9 cellular contexts compared by ENCODE assay signal in the genomic region with DNA sequence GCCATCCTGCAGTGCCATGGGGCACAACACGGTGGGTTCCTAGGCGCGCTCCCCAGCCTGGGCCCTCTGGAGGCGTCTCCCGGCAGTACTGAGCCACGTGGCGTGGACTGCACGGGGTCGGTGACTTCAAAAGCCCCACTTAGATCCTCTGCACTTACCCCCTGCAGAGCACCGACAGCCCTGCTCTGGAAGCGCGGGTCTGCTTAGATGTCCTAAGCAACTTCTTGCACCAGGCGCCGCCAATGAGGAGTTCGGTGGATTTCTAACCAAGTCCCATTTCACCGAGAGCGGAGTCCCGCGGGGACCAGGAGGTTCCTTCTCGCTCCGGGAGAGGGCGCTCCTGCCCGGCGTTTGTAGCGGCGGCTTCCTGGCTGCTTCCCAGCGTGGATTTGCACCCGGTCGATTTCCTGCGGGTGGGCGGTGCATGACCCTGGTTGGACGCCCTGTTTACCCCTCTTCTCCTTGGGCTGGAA. TPM values are rescaled to one million over a fixed set of nuclear protein-coding genes. Genes with fewer than 3 reads are reported as not detected.
DNase-seq lines count a peak whose midpoint lies in the region; ATAC-seq and TF ChIP-seq lines count a peak whose summit lies in the region.
"Had no signal": no experiment of that assay in that cellular context is flagged by ENCODE, and none has a peak within 500 bp of the region (broad histone marks: within the 10 kb centered on the region; RNA-seq: fewer than 3 reads in every experiment).

No MANE protein-coding gene starts in this region.

- H2BK12ac ChIP-seq in mesenchymal stem cell (ENCODE audit: low read length in 2 of 2) = no peak overlapping the region

- no peak overlapping the region for H2AK5ac ChIP-seq in mesenchymal stem cell (ENCODE audit: low read length, severe bottlenecking)

- 0 to 36% methylated on average over 1 to 31 of the region's 32 CpGs for WGBS in transverse colon (ENCODE audit: low coverage in 1 of 2), 2 donors
- WGBS in mesenchymal stem cell = 11% methylated on average over 29 of the region's 32 CpGs

- H3K4me2 ChIP-seq in mesenchymal stem cell (ENCODE audit: low read length, poor library complexity, severe bottlenecking) = no peak overlapping the region

- H3K14ac ChIP-seq in mesenchymal stem cell (ENCODE audit: low read length in 2 of 2) = no peak overlapping the region

- H3K36me3 ChIP-seq in iPS-20b (ENCODE audit: insufficient read depth, low read depth, low read length) = no peaks in the 10 kb centered on the region
- H3K36me3 ChIP-seq in transverse colon = no peaks in the 10 kb centered on the region
- no peaks in the 10 kb centered on the region for H3K36me3 ChIP-seq in mesenchymal stem cell (ENCODE audit: control insufficient read depth in 1 of 2, insufficient read depth in 2 of 2, low read depth in 1 of 2, low read length in 2 of 2)

- H3K4me1 ChIP-seq in iPS-20b (ENCODE audit: insufficient read depth, low read length) (no peaks in the 10 kb centered on the region), transverse colon (peaks cover 0 to 5% (median 2%) of the 10 kb centered on the region in 4 donors), mesenchymal stem cell (ENCODE audit: control insufficient read depth, insufficient read depth, low read depth, low read length) (no peaks in the 10 kb centered on the region)

- H3K4me3 ChIP-seq in iPS-20b (ENCODE audit: low read length) = peak overlapping the region; percentile 21; the same call in 1 of the 2 replicates
- H3K4me3 ChIP-seq in transverse colon = no peak overlapping the region
- no peak overlapping the region for H3K4me3 ChIP-seq in mesenchymal stem cell (ENCODE audit: insufficient read depth in 1 of 2, low read depth in 1 of 2, low read length in 2 of 2)

- H3K27me3 Mint-ChIP-seq in activated naive CD8-positive, alpha-beta T cell treated with anti-CD3 and anti-CD28 coated beads, Interleukin-2, amount 50 U/mL, for 24 hours = peaks cover 26% of the 10 kb centered on the region

- H2BK120ac ChIP-seq in mesenchymal stem cell (ENCODE audit: low read depth, low read length) = no peak overlapping the region

- H2BK15ac ChIP-seq in mesenchymal stem cell (ENCODE audit: low read depth, poor library complexity, severe bottlenecking) = no peak overlapping the region

- H3K23ac ChIP-seq in mesenchymal stem cell (ENCODE audit: low read length in 2 of 2) = no peak overlapping the region

- no peak overlapping the region for H4K8ac ChIP-seq in mesenchymal stem cell (ENCODE audit: low read length)

- no peak for TF ChIP-seq EP300 in transverse colon (IDR thresholded peaks at IDR 0.05; ENCODE audit: low read depth)

- TF ChIP-seq POLR2A in transverse colon (IDR thresholded peaks at IDR 0.05) = no peak

- no peak overlapping the region for H3K4me3 Mint-ChIP-seq in activated naive CD8-positive, alpha-beta T cell treated with anti-CD3 and anti-CD28 coated beads, Interleukin-2, amount 50 U/mL, for 24 hours
- H3K4me3 Mint-ChIP-seq: T-helper 1 cell treated with Interleukin-12 subunit alpha and Interleukin-12 subunit beta and Interleukin-4 antibody, amounts not matched to agents 30 μg/mL and 1 μg/mL, for 36 hours had no signal

- in situ Hi-C loops in transverse colon (cut with MboI; ENCODE audit: low pct_ligation_motif_present in 1 of 4, low pct_unique_long_range_greater_than_20kb in 1 of 4, low sequenced_read_pairs in 3 of 4) = no loop called here

- no peak overlapping the region for H4K91ac ChIP-seq in mesenchymal stem cell (ENCODE audit: low read length)

- no peak overlapping the region for H3K18ac ChIP-seq in mesenchymal stem cell (ENCODE audit: low read depth in 1 of 2, low read length in 2 of 2)

- intact Hi-C loops in left cardiac atrium (cut with DNase I) = no loop called here
- intact Hi-C loops in left ventricle myocardium superior (cut with micrococcal nuclease) = no loop called here
- intact Hi-C loops in transverse colon (cut with DNase I; ENCODE audit: low total_unique reads) = no loop called here

- peaks cover 50% of the 10 kb centered on the region for H3K9me3 Mint-ChIP-seq in activated naive CD8-positive, alpha-beta T cell treated with anti-CD3 and anti-CD28 coated beads, Interleukin-2, amount 50 U/mL, for 24 hours

- H3K27me3 ChIP-seq in iPS-20b (ENCODE audit: insufficient read depth, low read length) = no peaks in the 10 kb centered on the region
- H3K27me3 ChIP-seq in transverse colon = peaks cover 19% of the 10 kb centered on the region
- H3K27me3 ChIP-seq in mesenchymal stem cell (ENCODE audit: control insufficient read depth in 1 of 2, insufficient read depth in 1 of 2, low read length in 2 of 2) = no peaks in the 10 kb centered on the region

- peak in 3 of 5 experiments; percentile 22 to 36 (median 35) for TF ChIP-seq CTCF in transverse colon (IDR thresholded peaks at IDR 0.05)

- ATAC-seq in left cardiac atrium = peak in 1 of 2 donors; percentile 43
- no peak for ATAC-seq in left ventricle myocardium superior
- no peak for ATAC-seq in activated naive CD8-positive, alpha-beta T cell treated with anti-CD3 and anti-CD28 coated beads, Interleukin-2, amount 50 U/mL, for 24 hours
- ATAC-seq in HG03097 (IDR thresholded peaks at IDR 0.05; ENCODE audit: low FRiP score, unreplicated experiment) = no peak

- H3K4ac ChIP-seq in mesenchymal stem cell (ENCODE audit: low read depth in 1 of 2, low read length in 2 of 2) = no peak overlapping the region

- H3K4me1 Mint-ChIP-seq in activated naive CD8-positive, alpha-beta T cell treated with anti-CD3 and anti-CD28 coated beads, Interleukin-2, amount 50 U/mL, for 24 hours = no peaks in the 10 kb centered on the region

- no peak overlapping the region for H2BK5ac ChIP-seq in mesenchymal stem cell (ENCODE audit: low read depth, low read length, poor library complexity, severe bottlenecking)

- H3K27ac Mint-ChIP-seq in activated naive CD8-positive, alpha-beta T cell treated with anti-CD3 and anti-CD28 coated beads, Interleukin-2, amount 50 U/mL, for 24 hours = no peak overlapping the region
- H3K27ac Mint-ChIP-seq: T-helper 1 cell treated with Interleukin-12 subunit alpha and Interleukin-12 subunit beta and Interleukin-4 antibody, amounts not matched to agents 30 μg/mL and 1 μg/mL, for 36 hours had no signal

- H3K27ac ChIP-seq in iPS-20b (ENCODE audit: low read length) (no peak overlapping the region), transverse colon (no peak overlapping the region), mesenchymal stem cell (ENCODE audit: low read length, poor library complexity, severe bottlenecking) (no peak overlapping the region)

- no peaks in the 10 kb centered on the region for H3K79me1 ChIP-seq in mesenchymal stem cell (replicated peaks; ENCODE audit: low read length, poor library complexity, severe bottlenecking)

- H3K9me3 ChIP-seq in iPS-20b (ENCODE audit: insufficient read depth, low read depth, low read length) (no peaks in the 10 kb centered on the region), transverse colon (peaks cover 3 to 4% of the 10 kb centered on the region in 2 donors), mesenchymal stem cell (ENCODE audit: control insufficient read depth, low read length) (peaks cover 27% of the 10 kb centered on the region)

- no peak overlapping the region for H2AFZ ChIP-seq in mesenchymal stem cell (ENCODE audit: low read depth, low read length)

- peaks cover 15% of the 10 kb centered on the region for H3K36me3 Mint-ChIP-seq in activated naive CD8-positive, alpha-beta T cell treated with anti-CD3 and anti-CD28 coated beads, Interleukin-2, amount 50 U/mL, for 24 hours (ENCODE audit: low read depth)

- DNase-seq in left cardiac atrium (peak; percentile 32), left ventricle myocardium superior (no peak), transverse colon (no peak), NCI-H146 (lab: John Stamatoyannopoulos, UW) (no peak), mesenchymal stem cell (no peak)
- peak; percentile 5 for DNase-seq in activated naive CD8-positive, alpha-beta T cell treated with anti-CD3 and anti-CD28 coated beads, Interleukin-2, amount 50 U/mL, for 24 hours

- H3K9ac ChIP-seq in iPS-20b (ENCODE audit: low read depth, low read length) (no peak overlapping the region), mesenchymal stem cell (ENCODE audit: low read length) (no peak overlapping the region)

RNA-seq across cellular contexts. Expression of gene ZNF845, which starts 25.2 kb away (rescaled TPM):
- total RNA-seq in left cardiac atrium = 1 to 10 TPM; 4.6 TPM
- 3.5 TPM for total RNA-seq in left ventricle myocardium superior
- total RNA-seq in transverse colon = 1 to 10 TPM; 1.6 to 8.4 (median 5.9) TPM
- 2.1 TPM for polyA plus RNA-seq in mesenchymal stem cell (2013, experiment 1 of 2)
- polyA plus RNA-seq in mesenchymal stem cell (2013, experiment 2 of 2) = 2.1 TPM

RNA-seq across cellular contexts. Expression of gene VN1R4, which starts 40.9 kb away (rescaled TPM):
- total RNA-seq in left cardiac atrium (not detected), left ventricle myocardium superior (not detected), transverse colon (not detected)
- not detected for polyA plus RNA-seq in mesenchymal stem cell (2013, experiment 1 of 2)
- not detected for polyA plus RNA-seq in mesenchymal stem cell (2013, experiment 2 of 2)

RNA-seq across cellular contexts. Expression of gene VN1R2, which starts 50.3 kb away (rescaled TPM):
- not detected for total RNA-seq in left cardiac atrium
- total RNA-seq in left ventricle myocardium superior = not detected
- not detected for total RNA-seq in transverse colon
- not detected for polyA plus RNA-seq in mesenchymal stem cell (2013, experiment 1 of 2)
- polyA plus RNA-seq in mesenchymal stem cell (2013, experiment 2 of 2) = not detected

RNA-seq across cellular contexts. Expression of gene ZNF677, which starts 53.7 kb away (rescaled TPM):
- total RNA-seq in left cardiac atrium (10 to 100 TPM; 22.2 to 24.2 TPM), left ventricle myocardium superior (22.9 TPM), transverse colon (1 to 10 TPM; 3.4 to 9.7 (median 6.7) TPM)
- polyA plus RNA-seq in mesenchymal stem cell (2013, experiment 1 of 2) = 17.8 TPM
- 18.2 TPM for polyA plus RNA-seq in mesenchymal stem cell (2013, experiment 2 of 2)

RNA-seq across cellular contexts. Expression of gene ZNF525, which starts 57.1 kb away (rescaled TPM):
- total RNA-seq in left cardiac atrium (1 to 10 TPM; 5.9 to 6.9 TPM), left ventricle myocardium superior (2.5 TPM), transverse colon (10 to 100 TPM in 3 of 4 donors, 1 to 10 TPM in 1; 9.0 to 34.8 (median 19.5) TPM)
- polyA plus RNA-seq in mesenchymal stem cell (2013, experiment 1 of 2) = 1.5 TPM
- polyA plus RNA-seq in mesenchymal stem cell (2013, experiment 2 of 2) = 1.6 TPM

Comparison
In these comparisons a context has a peak if more than half of its experiments do, and no peak if none do; other contexts are left out.
1. DNase-seq: peak in left cardiac atrium (single experiment) and activated naive CD8-positive, alpha-beta T cell treated with anti-CD3 and anti-CD28 coated beads, Interleukin-2, amount 50 U/mL, for 24 hours (single experiment); none in left ventricle myocardium superior (single experiment), transverse colon (single experiment), NCI-H146 (single experiment) and mesenchymal stem cell (single experiment).